In genomic region chr1:244393604-244394176, GRCh38 we compare ENCODE assay signal across 1 cellular context.
A peak's percentile ranks its signal among the peaks of the same experiment; 100 is the strongest.
TF ChIP-seq lines count a peak whose summit lies in the region.

No MANE protein-coding gene starts in this region.

TF ChIP-seq in K562, 482 proteins besides CTCF, POLR2A, EP300 and RAD21 (continued from another document and continues in another):
- TF ChIP-seq ZNF318 (IDR thresholded peaks at IDR 0.05; ENCODE audit: borderline replicate concordance in 1 of 2, low read depth in 1 of 2): no peak
- no peak for TF ChIP-seq ZC3H11A (IDR thresholded peaks at IDR 0.05; ENCODE audit: low read depth, low read length)
- TF ChIP-seq ZNF41 (CRISPR knock-in tag; conservative IDR thresholded peaks at IDR 0.05): peak; percentile 14; the same call in 1 of the 2 replicates
- TF ChIP-seq, protein P1, sequence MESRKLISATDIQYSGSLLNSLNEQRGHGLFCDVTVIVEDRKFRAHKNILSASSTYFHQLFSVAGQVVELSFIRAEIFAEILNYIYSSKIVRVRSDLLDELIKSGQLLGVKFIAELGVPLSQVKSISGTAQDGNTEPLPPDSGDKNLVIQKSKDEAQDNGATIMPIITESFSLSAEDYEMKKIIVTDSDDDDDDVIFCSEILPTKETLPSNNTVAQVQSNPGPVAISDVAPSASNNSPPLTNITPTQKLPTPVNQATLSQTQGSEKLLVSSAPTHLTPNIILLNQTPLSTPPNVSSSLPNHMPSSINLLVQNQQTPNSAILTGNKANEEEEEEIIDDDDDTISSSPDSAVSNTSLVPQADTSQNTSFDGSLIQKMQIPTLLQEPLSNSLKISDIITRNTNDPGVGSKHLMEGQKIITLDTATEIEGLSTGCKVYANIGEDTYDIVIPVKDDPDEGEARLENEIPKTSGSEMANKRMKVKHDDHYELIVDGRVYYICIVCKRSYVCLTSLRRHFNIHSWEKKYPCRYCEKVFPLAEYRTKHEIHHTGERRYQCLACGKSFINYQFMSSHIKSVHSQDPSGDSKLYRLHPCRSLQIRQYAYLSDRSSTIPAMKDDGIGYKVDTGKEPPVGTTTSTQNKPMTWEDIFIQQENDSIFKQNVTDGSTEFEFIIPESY (CRISPR knock-in tag; IDR thresholded peaks at IDR 0.05): peak; percentile 79
- peak; percentile 67; the same call in 1 of the 2 replicates for TF ChIP-seq GATAD2A (IDR thresholded peaks at IDR 0.05)
- TF ChIP-seq SMAD3 (CRISPR knock-in tag; conservative IDR thresholded peaks at IDR 0.05): peak; percentile 64; the same call in 1 of the 2 replicates
- TF ChIP-seq FOXK1 (CRISPR knock-in tag; IDR thresholded peaks at IDR 0.05; ENCODE audit: borderline replicate concordance): 0 out of 2 replicates have a peak, but pooled peaks have one; percentile 51
- TF ChIP-seq ZNF175 (CRISPR knock-in tag; IDR thresholded peaks at IDR 0.05; ENCODE audit: low read depth): peak; percentile 78; the same call in 1 of the 2 replicates
- no peak for TF ChIP-seq RFX5 (IDR thresholded peaks at IDR 0.05; ENCODE audit: low read depth, low read length)
- TF ChIP-seq ZNF785 (CRISPR knock-in tag; IDR thresholded peaks at IDR 0.05): peak; percentile 82
- TF ChIP-seq HDAC2 (IDR thresholded peaks at IDR 0.05): peak; percentile 81
- no peak for TF ChIP-seq CCAR2 (IDR thresholded peaks at IDR 0.05; ENCODE audit: low read depth, low read length)
- TF ChIP-seq BRD9 (IDR thresholded peaks at IDR 0.05; ENCODE audit: low read depth, partially characterized antibody): peak; percentile 66
- TF ChIP-seq SREBF2 (CRISPR knock-in tag; IDR thresholded peaks at IDR 0.05): no peak
- TF ChIP-seq SP1 (CRISPR knock-in tag; IDR thresholded peaks at IDR 0.05): peak; percentile 66; the same call in 1 of the 2 replicates
- TF ChIP-seq HNRNPH1 (optimal IDR thresholded peaks at IDR 0.05; ENCODE audit: low read depth, low read length): no peak
- TF ChIP-seq NBN (IDR thresholded peaks at IDR 0.05; ENCODE audit: low read depth): peak; percentile 71; the same call in 1 of the 2 replicates
- no peak for TF ChIP-seq HNRNPUL1 (IDR thresholded peaks at IDR 0.05; ENCODE audit: low read length)
- TF ChIP-seq HIVEP1 (CRISPR knock-in tag; IDR thresholded peaks at IDR 0.05): 0 out of 2 replicates have a peak, but pooled peaks have one; percentile 26
- TF ChIP-seq RBM39 (optimal IDR thresholded peaks at IDR 0.05; ENCODE audit: low read depth, low read length): no peak
- peak; percentile 84 for TF ChIP-seq GABPA (tag; conservative IDR thresholded peaks at IDR 0.05; ENCODE audit: low read depth)
- no peak for TF ChIP-seq ZEB2 (IDR thresholded peaks at IDR 0.05)
- no peak for TF ChIP-seq CAMTA2 (CRISPR knock-in tag; conservative IDR thresholded peaks at IDR 0.05)
- TF ChIP-seq ZNF408 (CRISPR knock-in tag; IDR thresholded peaks at IDR 0.05; ENCODE audit: low read depth): no peak
- TF ChIP-seq ZNF512 (tag; IDR thresholded peaks at IDR 0.05): no peak
- no peak for TF ChIP-seq DNMT1 (IDR thresholded peaks at IDR 0.05)
- TF ChIP-seq, protein P2, sequence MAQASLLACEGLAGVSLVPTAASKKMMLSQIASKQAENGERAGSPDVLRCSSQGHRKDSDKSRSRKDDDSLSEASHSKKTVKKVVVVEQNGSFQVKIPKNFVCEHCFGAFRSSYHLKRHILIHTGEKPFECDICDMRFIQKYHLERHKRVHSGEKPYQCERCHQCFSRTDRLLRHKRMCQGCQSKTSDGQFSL (CRISPR knock-in tag; IDR thresholded peaks at IDR 0.05): no peak
- TF ChIP-seq, protein P2 (tag; IDR thresholded peaks at IDR 0.05): no peak
- TF ChIP-seq TAF9B (IDR thresholded peaks at IDR 0.05; ENCODE audit: partially characterized antibody): no peak
- TF ChIP-seq MCM5 (IDR thresholded peaks at IDR 0.05; ENCODE audit: low read depth): no peak
- no peak for TF ChIP-seq KLF10 (CRISPR knock-in tag; IDR thresholded peaks at IDR 0.05)
- TF ChIP-seq RFX1 (IDR thresholded peaks at IDR 0.05): no peak
- TF ChIP-seq IRF2 (CRISPR knock-in tag; IDR thresholded peaks at IDR 0.05): no peak
- no peak for TF ChIP-seq NFXL1 (CRISPR knock-in tag; IDR thresholded peaks at IDR 0.05)
- 0 out of 2 replicates have a peak, but pooled peaks have one; percentile 53 for TF ChIP-seq LCOR (CRISPR knock-in tag; IDR thresholded peaks at IDR 0.05)
- no peak for TF ChIP-seq ZNF398 (CRISPR knock-in tag; IDR thresholded peaks at IDR 0.05)
- TF ChIP-seq ZNF780A (CRISPR knock-in tag; IDR thresholded peaks at IDR 0.05): no peak
- TF ChIP-seq VEZF1 (CRISPR knock-in tag; IDR thresholded peaks at IDR 0.05): peak; percentile 43
- TF ChIP-seq CTCFL (IDR thresholded peaks at IDR 0.05; ENCODE audit: borderline replicate concordance, insufficient read depth, low read depth, low read length, poor library complexity, severe bottlenecking): no peak
- TF ChIP-seq HDGF (IDR thresholded peaks at IDR 0.05): no peak
- no peak for TF ChIP-seq ZNF282 (CRISPR knock-in tag; IDR thresholded peaks at IDR 0.05)
